In the genomic region with DNA sequence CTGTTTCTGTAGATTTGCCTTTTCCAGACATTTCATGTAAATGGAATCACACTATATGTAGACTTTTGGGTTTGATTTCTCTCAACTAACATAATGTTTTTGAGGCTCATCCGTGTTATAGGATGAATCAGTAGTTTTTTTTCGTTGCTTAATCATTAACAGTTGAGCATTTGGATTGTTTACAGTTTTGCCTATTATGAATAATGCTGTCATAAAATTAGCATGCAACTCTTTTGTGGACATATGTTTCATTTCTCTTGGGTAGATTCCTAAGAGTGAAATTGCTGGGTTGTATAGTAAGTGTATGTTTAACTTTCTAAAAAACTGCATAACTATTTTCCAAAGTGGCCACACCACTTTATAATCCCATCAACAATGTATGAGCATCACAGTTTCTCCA, we compare ENCODE assay signal across 22 cellular contexts.
"Had no signal": no experiment of that assay in that cellular context is flagged by ENCODE, and none has a peak within 500 bp of the region (broad histone marks: within the 10 kb centered on the region; RNA-seq: fewer than 3 reads in every experiment).

No MANE protein-coding gene starts in this region.

- H3K36me3 ChIP-seq: adrenal gland, ascending aorta, brain microvascular endothelial cell, heart left ventricle, thyroid gland, upper lobe of right lung had no signal

- H3K4me3 Mint-ChIP-seq: dendritic cell treated with granulocyte-macrophage colony-stimulating factor and Interleukin-4, amounts not matched to agents 40 ng/mL and 50 ng/mL, for 4 days; natural killer cell had no signal

- H3K4me1 Mint-ChIP-seq: natural killer cell had no signal

- H3K9me3 ChIP-seq: adrenal gland, ascending aorta, thyroid gland, upper lobe of right lung had no signal

- H3K36me3 Mint-ChIP-seq: natural killer cell had no signal

- DNase-seq: activated CD4-positive, alpha-beta T cell treated with anti-CD3 and anti-CD28 coated beads for 1 hour; activated gamma-delta T cell; adrenal gland; brain microvascular endothelial cell; caudate nucleus; effector CD8-positive, alpha-beta T cell; erythroblast; heart left ventricle; islet precursor cell; left cardiac atrium; midbrain; natural killer cell; retina; stimulated activated CD4-positive, alpha-beta T cell treated with anti-CD3 and anti-CD28 coated beads, Interleukin-4, amount 100 ng/mL, for 24 hours; stimulated activated naive CD8-positive, alpha-beta T cell treated with anti-CD3 and anti-CD28 coated beads, Interleukin-15, Interleukin-2, amounts not matched to agents 100 U/mL and 50 U/mL, for 24 hours; T-helper 9 cell; thyroid gland; upper lobe of right lung had no signal

- H3K4me3 ChIP-seq: adrenal gland, ascending aorta, heart left ventricle, thyroid gland, upper lobe of right lung had no signal

- ATAC-seq: activated naive CD4-positive, alpha-beta T cell treated with anti-CD3 and anti-CD28 coated beads, Interleukin-2, amount 50 U/mL, for 72 hours; heart left ventricle; left cardiac atrium; natural killer cell; stimulated activated naive CD8-positive, alpha-beta T cell treated with anti-CD3 and anti-CD28 coated beads, Interleukin-15, Interleukin-2, amounts not matched to agents 100 U/mL and 50 U/mL, for 24 hours; upper lobe of right lung had no signal

- H3K27ac ChIP-seq: adrenal gland, ascending aorta, brain microvascular endothelial cell, heart left ventricle, thyroid gland, upper lobe of right lung had no signal

- H3K27me3 ChIP-seq: adrenal gland, ascending aorta, brain microvascular endothelial cell, heart left ventricle, thyroid gland, upper lobe of right lung had no signal

- H3K27ac Mint-ChIP-seq: activated naive CD4-positive, alpha-beta T cell treated with anti-CD3 and anti-CD28 coated beads, Interleukin-2, amount 50 U/mL, for 72 hours; dendritic cell treated with granulocyte-macrophage colony-stimulating factor and Interleukin-4, amounts not matched to agents 40 ng/mL and 50 ng/mL, for 4 days; natural killer cell; progenitor cell of endocrine pancreas had no signal

- H3K9me3 Mint-ChIP-seq: dendritic cell treated with granulocyte-macrophage colony-stimulating factor and Interleukin-4, amounts not matched to agents 40 ng/mL and 50 ng/mL, for 4 days; natural killer cell had no signal

- H3K27me3 Mint-ChIP-seq: dendritic cell treated with granulocyte-macrophage colony-stimulating factor and Interleukin-4, amounts not matched to agents 40 ng/mL and 50 ng/mL, for 4 days; progenitor cell of endocrine pancreas had no signal

- H3K4me1 ChIP-seq: adrenal gland, ascending aorta, heart left ventricle, thyroid gland, upper lobe of right lung had no signal
